17 cellular contexts compared by ENCODE assay signal in the genomic region with DNA sequence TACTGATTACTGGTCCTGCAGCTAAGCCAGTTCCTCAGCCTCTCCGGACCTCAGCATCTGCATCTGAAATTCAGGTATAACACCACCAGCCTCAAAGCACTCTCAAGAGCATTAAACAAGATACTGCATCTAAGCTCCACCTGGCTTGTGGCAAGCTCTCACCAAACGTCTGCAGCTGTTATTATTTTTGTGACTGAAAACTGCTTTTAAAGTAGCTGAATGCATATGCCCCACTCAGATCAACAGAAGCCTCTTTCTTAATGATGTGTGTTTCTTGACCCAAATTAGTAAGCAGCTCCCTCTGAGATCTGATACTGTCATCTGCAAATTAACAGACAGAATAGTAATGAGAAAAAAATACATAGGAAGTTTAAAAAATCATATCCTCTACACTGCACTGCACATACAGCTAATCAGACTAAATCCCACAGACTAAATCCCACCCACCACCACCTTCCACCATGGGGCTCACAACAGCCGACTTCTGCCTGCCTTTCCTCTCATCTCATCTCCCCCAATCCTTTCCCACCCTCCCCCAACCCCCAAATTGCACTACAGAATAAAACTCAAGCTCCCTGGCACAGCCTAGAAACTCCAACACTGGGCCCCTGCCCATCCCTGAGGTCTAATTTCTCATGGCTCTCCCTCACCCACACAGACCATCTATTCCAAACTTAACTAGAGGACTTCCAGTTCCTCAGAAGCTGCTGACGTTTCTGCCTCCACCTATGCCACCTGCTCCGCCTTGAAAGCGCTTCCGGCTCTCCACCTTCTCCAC. TPM values are rescaled to one million over a fixed set of nuclear protein-coding genes. Genes with fewer than 3 reads are reported as not detected.
"Had no signal": no experiment of that assay in that cellular context is flagged by ENCODE, and none has a peak within 500 bp of the region (broad histone marks: within the 10 kb centered on the region; RNA-seq: fewer than 3 reads in every experiment).

No MANE protein-coding gene starts in this region.

- H3K9me3 Mint-ChIP-seq: activated T-cell treated with anti-CD3 and anti-CD28 coated beads, Interleukin-2, amount 50 U/mL, for 72 hours; nephron; type B pancreatic cell had no signal

- H3K4me3 ChIP-seq: breast epithelium, dorsolateral prefrontal cortex, mucosa of descending colon, psoas muscle, right lobe of liver had no signal

- FAIRE-seq: endometrium had no signal

- H3K4me3 Mint-ChIP-seq: nephron, type B pancreatic cell had no signal

- H3K27me3 ChIP-seq: breast epithelium, right lobe of liver had no signal

- H3K36me3 Mint-ChIP-seq: type B pancreatic cell had no signal

- ATAC-seq: esophagus mucosa, mucosa of descending colon, psoas muscle, right lobe of liver had no signal

- H3K4me1 ChIP-seq: breast epithelium, psoas muscle, right lobe of liver had no signal

- H3K4me1 Mint-ChIP-seq: nephron had no signal

- H3K27ac ChIP-seq: breast epithelium, dorsolateral prefrontal cortex, psoas muscle, right lobe of liver had no signal

- DNase-seq: activated CD4-positive, alpha-beta T cell treated with anti-CD3 and anti-CD28 coated beads, Interleukin-2, amount 50 U/mL, for 4 hours; activated CD8-positive, alpha-beta memory T cell treated with anti-CD3 and anti-CD28 coated beads, Interleukin-2, amount 50 U/mL, for 4 hours; activated gamma-delta T cell treated with Interleukin-2 at 50 U/mL for 16 hours; activated T-cell treated with anti-CD3 and anti-CD28 coated beads, Interleukin-2, amount 50 U/mL, for 72 hours; aorta; dorsolateral prefrontal cortex; mucosa of descending colon; psoas muscle; right lobe of liver; stimulated activated naive CD4-positive, alpha-beta T cell treated with Interleukin-2 at 50 U/mL for 16 hours had no signal

- H3K36me3 ChIP-seq: breast epithelium, right lobe of liver had no signal

- H3K9me3 ChIP-seq: breast epithelium, mucosa of descending colon, psoas muscle, right lobe of liver had no signal

- H3K27ac Mint-ChIP-seq: activated T-cell treated with anti-CD3 and anti-CD28 coated beads, Interleukin-2, amount 50 U/mL, for 72 hours; nephron; type B pancreatic cell had no signal

RNA-seq across cellular contexts. Expression of gene TMEM163, which starts 52.9 kb away (rescaled TPM):
- total RNA-seq: fibroblast of villous mesenchyme, lung microvascular endothelial cell had no signal
